ENCODE assay signal across 19 cellular contexts in the genomic region with DNA sequence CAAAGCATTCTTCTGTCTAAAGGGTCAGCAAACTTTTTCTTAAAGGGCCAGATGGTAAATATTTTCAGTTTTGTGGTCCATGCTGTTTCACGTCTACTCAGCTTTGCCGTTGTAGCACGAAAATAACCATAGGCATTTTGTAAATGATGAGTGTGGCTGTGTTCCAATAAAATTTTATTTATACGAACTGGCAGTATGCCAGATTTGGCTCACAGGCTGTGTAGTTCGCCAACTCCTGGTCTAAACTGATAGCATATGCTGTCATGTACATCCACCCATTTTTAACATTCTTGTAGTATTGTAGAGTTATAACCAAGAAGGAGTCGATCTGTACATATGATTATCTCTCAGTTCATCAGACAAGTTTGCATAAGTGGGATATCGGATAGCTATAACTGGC. TPM values are rescaled to one million over a fixed set of nuclear protein-coding genes. Genes with fewer than 3 reads are reported as not detected.
"Had no signal": no experiment of that assay in that cellular context is flagged by ENCODE, and none has a peak within 500 bp of the region (broad histone marks: within the 10 kb centered on the region; RNA-seq: fewer than 3 reads in every experiment).

No MANE protein-coding gene starts in this region.

- DNase-seq: activated CD4-positive, alpha-beta memory T cell treated with anti-CD3 and anti-CD28 coated beads for 36 hours; anterior cingulate cortex; hypothalamus; kidney glomerular epithelial cell; lower lobe of right lung; midbrain; ovary; stimulated activated CD4-positive, alpha-beta T cell treated with anti-CD3 and anti-CD28 coated beads, Interleukin-2, amount 100 ng/mL, for 48 hours; stimulated activated naive CD8-positive, alpha-beta T cell treated with anti-CD3 and anti-CD28 coated beads, Interleukin-15, Interleukin-2, amounts not matched to agents 100 U/mL and 50 U/mL, for 24 hours; upper lobe of left lung had no signal

- H3K27ac Mint-ChIP-seq: activated T-helper 1 cell treated with anti-CD3 and anti-CD28 coated beads, Interleukin-12 subunit alpha, Interleukin-12 subunit beta, Interleukin-2, Interleukin-4 antibody, amounts not matched to agents 30 ng/mL and 10 ng/mL and 1 ng/mL, durations not matched to agents 14 hours and 24 hours and 36 hours; neural progenitor cell; T-helper 2 cell treated with Interferon-gamma antibody and Interleukin-4, amounts not matched to agents 5 μg/mL and 100 μg/mL, for 36 hours had no signal

- H3K4me1 ChIP-seq: breast epithelium, lower lobe of right lung, neural progenitor cell, upper lobe of left lung had no signal

- H3K4me3 Mint-ChIP-seq: activated CD4-positive, alpha-beta memory T cell treated with anti-CD3 and anti-CD28 coated beads for 36 hours; activated T-helper 1 cell treated with anti-CD3 and anti-CD28 coated beads, Interleukin-12 subunit alpha, Interleukin-12 subunit beta, Interleukin-2, Interleukin-4 antibody, amounts not matched to agents 30 ng/mL and 10 ng/mL and 1 ng/mL, durations not matched to agents 14 hours and 24 hours and 36 hours; neural progenitor cell; T-helper 2 cell treated with Interferon-gamma antibody and Interleukin-4, amounts not matched to agents 5 μg/mL and 100 μg/mL, for 36 hours had no signal

- H3K9me3 ChIP-seq: breast epithelium, lower lobe of right lung, ovary, upper lobe of left lung had no signal

- H3K36me3 ChIP-seq: breast epithelium, ovary had no signal

- H3K4me3 ChIP-seq: breast epithelium, lower lobe of right lung, neural progenitor cell, ovary, upper lobe of left lung had no signal

- H3K9me3 Mint-ChIP-seq: activated CD4-positive, alpha-beta memory T cell treated with anti-CD3 and anti-CD28 coated beads for 36 hours; activated naive CD4-positive, alpha-beta T cell treated with anti-CD3 and anti-CD28 coated beads, Interleukin-2, amount 50 U/mL, for 72 hours; activated T-helper 1 cell treated with anti-CD3 and anti-CD28 coated beads, Interleukin-12 subunit alpha, Interleukin-12 subunit beta, Interleukin-2, Interleukin-4 antibody, amounts not matched to agents 30 ng/mL and 10 ng/mL and 1 ng/mL, durations not matched to agents 14 hours and 24 hours and 36 hours; neural progenitor cell; T-helper 2 cell treated with Interferon-gamma antibody and Interleukin-4, amounts not matched to agents 5 μg/mL and 100 μg/mL, for 36 hours had no signal

- H3K27me3 ChIP-seq: neural progenitor cell, ovary, upper lobe of left lung had no signal

- H3K27ac ChIP-seq: breast epithelium, lower lobe of right lung, neural progenitor cell, ovary, upper lobe of left lung, VCaP had no signal

- H3K27me3 Mint-ChIP-seq: activated CD4-positive, alpha-beta memory T cell treated with anti-CD3 and anti-CD28 coated beads for 36 hours had no signal

- ATAC-seq: activated naive CD4-positive, alpha-beta T cell treated with anti-CD3 and anti-CD28 coated beads, Interleukin-2, amount 50 U/mL, for 72 hours; lower lobe of right lung; stimulated activated naive CD8-positive, alpha-beta T cell treated with anti-CD3 and anti-CD28 coated beads, Interleukin-15, Interleukin-2, amounts not matched to agents 100 U/mL and 50 U/mL, for 24 hours had no signal

RNA-seq across cellular contexts. Expression of gene CXCR3, which starts 52.7 kb away (rescaled TPM):
- total RNA-seq: breast epithelium, chondrocyte, fibroblast of lung, temporal lobe had no signal
- polyA plus RNA-seq: fibroblast of lung had no signal
